Comparison of ENCODE assay signal across 1 cellular context in genomic region chr15:39919396-39919739, GRCh38.
TF ChIP-seq lines count a peak whose summit lies in the region.

No MANE protein-coding gene starts in this region.

TF ChIP-seq in HCT116, 20 proteins besides CTCF, POLR2A, EP300 and RAD21 (continued from another document):
- no peak for TF ChIP-seq REST (IDR thresholded peaks at IDR 0.05; ENCODE audit: low read depth)
- TF ChIP-seq SP1 (IDR thresholded peaks at IDR 0.05; ENCODE audit: low read depth) = no peak
- no peak for TF ChIP-seq ZNF274 (IDR thresholded peaks at IDR 0.05; ENCODE audit: low read depth, low read length)
- no peak for TF ChIP-seq FOSL1 (IDR thresholded peaks at IDR 0.05; ENCODE audit: low read depth)
- no peak for TF ChIP-seq SIN3A (IDR thresholded peaks at IDR 0.05; ENCODE audit: low read depth)
